ENCODE assay signal across 17 cellular contexts in the genomic region with DNA sequence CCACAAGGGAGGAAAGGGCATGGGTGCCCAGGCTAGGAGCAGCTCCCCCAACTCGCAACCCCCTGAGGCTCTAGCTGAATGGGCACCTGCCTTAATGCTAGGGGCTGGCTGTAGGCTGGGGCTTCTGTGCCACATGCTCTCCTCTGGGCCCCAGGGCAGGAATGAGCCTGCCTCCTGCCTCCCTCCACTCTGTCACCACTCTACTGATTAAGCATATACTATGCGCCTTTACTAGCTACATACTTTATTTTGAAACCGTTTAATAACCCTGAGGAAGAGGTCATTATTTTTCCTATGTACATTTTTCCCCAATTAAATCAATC.
DNase-seq lines count a peak whose midpoint lies in the region; ATAC-seq and TF ChIP-seq lines count a peak whose summit lies in the region.
"Had no signal": no experiment of that assay in that cellular context is flagged by ENCODE, and none has a peak within 500 bp of the region (broad histone marks: within the 10 kb centered on the region; RNA-seq: fewer than 3 reads in every experiment).

No MANE protein-coding gene starts in this region.

- H3K4me2 ChIP-seq in H9 (ENCODE audit: insufficient read depth, insufficient read length, low read length), result no peak overlapping the region
- H3K4me2 ChIP-seq in smooth muscle cell, result peak overlapping the region; percentile 74

- H4K5ac ChIP-seq in H9 (ENCODE audit: insufficient read length, low read depth, low read length), result no peak overlapping the region

- ATAC-seq in left colon, result peak; percentile 11
- ATAC-seq in HG02970 (IDR thresholded peaks at IDR 0.05; ENCODE audit: low FRiP score, unreplicated experiment), result no peak
- ATAC-seq: activated CD8-positive, alpha-beta T cell treated with anti-CD3 and anti-CD28 coated beads, Interleukin-2, amount 10 ng/mL, durations not matched to agents 7 days and 5 days had no signal

- H3K18ac ChIP-seq in H9 (ENCODE audit: insufficient read length, low read depth, low read length), result no peak overlapping the region

- H3T11ph ChIP-seq in H9 (ENCODE audit: low read length), result no peak overlapping the region

- no peak overlapping the region for H2BK120ac ChIP-seq in H9 (ENCODE audit: low read depth, low read length, poor library complexity, severe bottlenecking)

- no peaks in the 10 kb centered on the region for H3K23me2 ChIP-seq in H9 (ENCODE audit: insufficient read length, low read depth, low read length, poor library complexity, severe bottlenecking)

- no peak overlapping the region; the same call in 1 of the 2 replicates for H3K14ac ChIP-seq in H9 (ENCODE audit: insufficient read depth, low read length)

- H3K23ac ChIP-seq in H9 (ENCODE audit: insufficient read length, low read depth, low read length), result no peak overlapping the region

- no peak for DNase-seq in H9
- no peak for DNase-seq in left colon
- DNase-seq in smooth muscle cell (lab: John Stamatoyannopoulos, UW; ENCODE audit: unreplicated experiment), result no peak
- no peak for DNase-seq in DMS153 (lab: John Stamatoyannopoulos, UW)
- no peak for DNase-seq in NCI-H446 (lab: John Stamatoyannopoulos, UW)
- DNase-seq: activated CD8-positive, alpha-beta T cell treated with anti-CD3 and anti-CD28 coated beads, Interleukin-2, amount 10 ng/mL, durations not matched to agents 7 days and 5 days; activated T-cell treated with anti-CD3 and anti-CD28 coated beads, Interleukin-2, amount 50 U/mL, for 1 hour; AML-193; HFFc6; NK-92 treated with Interleukin-12 subunit alpha and Interleukin-12 subunit beta, amount 100 ng/mL, for 24 hours; stimulated activated CD4-positive, alpha-beta T cell treated with anti-CD3 and anti-CD28 coated beads, Interleukin-4, amount 100 ng/mL, for 1 hour; stimulated activated naive CD4-positive, alpha-beta T cell treated with Interleukin-2 at 50 U/mL for 16 hours; T-helper 9 cell had no signal

- H2BK20ac ChIP-seq in H9 (ENCODE audit: low read depth, low read length, poor library complexity, severe bottlenecking), result no peak overlapping the region

- H3F3A ChIP-seq in smooth muscle cell (ENCODE audit: low read depth), result no peaks in the 10 kb centered on the region

- no peak overlapping the region for H2BK12ac ChIP-seq in H9 (ENCODE audit: insufficient read length, low read depth, low read length)

- peaks cover 11 to 16% of the 10 kb centered on the region in 2 experiments for H3K4me1 Mint-ChIP-seq in H9

- TF ChIP-seq CTCF in H9 (conservative IDR thresholded peaks at IDR 0.05), result no peak
- TF ChIP-seq CTCF in VCaP (conservative IDR thresholded peaks at IDR 0.05), result no peak
- TF ChIP-seq CTCF in smooth muscle cell (IDR thresholded peaks at IDR 0.05; ENCODE audit: borderline replicate concordance, insufficient read depth, poor library complexity, severe bottlenecking), result no peak

- H3K79me2 ChIP-seq in H9 (ENCODE audit: insufficient read depth, low read length), result no peaks in the 10 kb centered on the region
- H3K79me2 ChIP-seq in smooth muscle cell (ENCODE audit: low read depth), result no peaks in the 10 kb centered on the region

- no peaks in the 10 kb centered on the region for H3K9me3 Mint-ChIP-seq in H9
- H3K9me3 Mint-ChIP-seq: HFFc6, IgD-negative memory B cell had no signal

- no peak overlapping the region for H2BK5ac ChIP-seq in H9 (ENCODE audit: insufficient read length, low read length)

- no CpG with 5 or more reads among the region's 3 CpGs for WGBS in H9 (ENCODE audit: extremely low coverage, insufficient read length, low lambda C conversion rate)
- WGBS in smooth muscle cell (ENCODE audit: low lambda C conversion rate), result 78% methylated on average over 3 of the region's 3 CpGs

- H4K20me1 ChIP-seq in H9 (ENCODE audit: control insufficient read depth, insufficient read depth, insufficient read length) (peaks cover 2% of the 10 kb centered on the region), smooth muscle cell (ENCODE audit: low read depth) (no peaks in the 10 kb centered on the region)

- no peak overlapping the region for H3K4me3 ChIP-seq in smooth muscle cell

- no peak overlapping the region for H2BK15ac ChIP-seq in H9 (ENCODE audit: low read depth, low read length)

- no peak overlapping the region for H2AK5ac ChIP-seq in H9 (ENCODE audit: insufficient read length, low read length)

- peak overlapping the region in 2 of 3 experiments; percentile 57 to 87; a peak in 3 of 7 replicates for H3K27ac Mint-ChIP-seq in H9
- H3K27ac Mint-ChIP-seq: activated CD8-positive, alpha-beta T cell treated with anti-CD3 and anti-CD28 coated beads, Interleukin-2, amount 10 ng/mL, durations not matched to agents 7 days and 5 days had no signal

- no peak overlapping the region for H3K9ac ChIP-seq in H9 (ENCODE audit: extremely low read depth, insufficient read length, low read length)
- no peak overlapping the region for H3K9ac ChIP-seq in smooth muscle cell (ENCODE audit: low read depth)

- no peak overlapping the region for H3K4ac ChIP-seq in H9 (ENCODE audit: low read depth, low read length)

- H3K27ac ChIP-seq in H9 (ENCODE audit: insufficient read length, low read depth, low read length) (no peak overlapping the region), VCaP (peak overlapping the region; percentile 99), smooth muscle cell (ENCODE audit: low read depth) (peak overlapping the region; percentile 57)
- H3K27ac ChIP-seq: neutrophil had no signal

- H3K27me3 ChIP-seq in H9 (ENCODE audit: insufficient read depth, low read length) (no peaks in the 10 kb centered on the region), smooth muscle cell (ENCODE audit: low read depth) (no peaks in the 10 kb centered on the region)
- H3K27me3 ChIP-seq: neutrophil had no signal

- H4K8ac ChIP-seq in H9 (replicated peaks; ENCODE audit: insufficient read length, low read depth, low read length), result no peak overlapping the region

- no peak overlapping the region for H2AFZ ChIP-seq in H9 (ENCODE audit: low read length)
- H2AFZ ChIP-seq in smooth muscle cell (ENCODE audit: low read depth), result no peak overlapping the region

- H3K27me3 Mint-ChIP-seq in H9 (ENCODE audit: low read depth), result no peaks in the 10 kb centered on the region
- H3K27me3 Mint-ChIP-seq: IgD-negative memory B cell had no signal

- H3K4me1 ChIP-seq in H9 (ENCODE audit: insufficient read depth, low read length) (no peaks in the 10 kb centered on the region; the same call in 1 of the 2 replicates), smooth muscle cell (ENCODE audit: low read depth) (peaks cover 5% of the 10 kb centered on the region)

- H3K4me3 Mint-ChIP-seq in H9, result no peak overlapping the region
- H3K4me3 Mint-ChIP-seq: activated CD8-positive, alpha-beta T cell treated with anti-CD3 and anti-CD28 coated beads, Interleukin-2, amount 10 ng/mL, durations not matched to agents 7 days and 5 days; HFFc6; IgD-negative memory B cell had no signal

- intact Hi-C loops in left colon (cut with DNase I, micrococcal nuclease), result no loop called here

- H3K36me3 Mint-ChIP-seq in H9 (ENCODE audit: insufficient read depth in 1 of 3, low read depth in 3 of 3), result no peaks in the 10 kb centered on the region; a peak in 2 of 7 replicates

- H4K91ac ChIP-seq in H9 (ENCODE audit: insufficient read length, low read depth, low read length), result no peak overlapping the region

- H3K56ac ChIP-seq in H9 (ENCODE audit: insufficient read length, low read depth, low read length), result no peak overlapping the region

- no peaks in the 10 kb centered on the region for H3K36me3 ChIP-seq in smooth muscle cell (ENCODE audit: low read depth)

- H3K9me3 ChIP-seq in H9 (ENCODE audit: control insufficient read depth, low read depth, low read length), result no peaks in the 10 kb centered on the region
- H3K9me3 ChIP-seq in smooth muscle cell (replicated peaks; ENCODE audit: low read depth), result no peaks in the 10 kb centered on the region
- H3K9me3 ChIP-seq: neutrophil had no signal

- H3K79me1 ChIP-seq in H9 (ENCODE audit: insufficient read depth, low read depth, low read length, poor library complexity, severe bottlenecking), result no peaks in the 10 kb centered on the region
